In the genomic region with DNA sequence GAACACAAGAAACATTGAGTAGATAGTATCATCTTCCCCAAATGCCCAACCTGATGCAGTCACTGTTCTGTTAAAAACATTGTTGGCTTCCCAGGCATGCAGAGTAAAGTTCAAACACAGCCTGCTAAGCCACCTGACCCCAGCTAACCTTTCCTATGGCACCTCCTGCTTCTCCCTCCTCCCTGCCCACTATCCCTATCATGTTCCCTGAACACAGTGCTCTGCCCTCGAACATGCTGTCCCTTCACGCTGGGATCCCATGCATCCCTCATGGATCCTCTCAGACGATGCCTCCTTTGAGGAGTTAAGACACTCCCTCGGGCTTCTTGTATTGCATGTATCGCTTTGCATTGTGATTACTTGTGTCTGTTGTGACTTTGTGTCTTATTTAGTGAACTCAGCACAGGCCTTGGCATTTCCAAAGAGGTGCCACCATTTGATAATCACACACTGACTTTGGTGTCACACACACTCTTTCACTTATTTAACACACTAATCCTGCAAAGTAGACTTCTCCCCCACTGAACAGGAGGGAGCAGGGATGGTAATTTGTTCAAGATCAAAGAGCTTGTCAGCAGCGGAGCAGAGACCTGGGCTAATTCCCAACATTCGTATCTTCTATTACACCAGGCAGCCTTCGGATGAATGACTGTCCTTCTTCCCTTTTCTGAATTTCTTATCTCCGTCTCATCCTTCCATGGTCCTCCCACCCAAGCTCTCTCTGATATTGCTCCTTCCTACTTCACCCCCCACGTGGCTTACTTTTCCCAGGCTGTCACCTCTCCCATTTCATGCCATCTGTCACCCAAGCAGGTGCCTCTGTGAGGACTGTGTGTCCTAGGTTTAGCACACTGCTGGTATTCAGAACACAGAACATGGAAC, we compare ENCODE assay signal across 1 cellular context.
TF ChIP-seq lines count a peak whose summit lies in the region.

No MANE protein-coding gene starts in this region.

TF ChIP-seq in K562, 482 proteins besides CTCF, POLR2A, EP300 and RAD21 (continued from another document):
- TF ChIP-seq, protein P1, sequence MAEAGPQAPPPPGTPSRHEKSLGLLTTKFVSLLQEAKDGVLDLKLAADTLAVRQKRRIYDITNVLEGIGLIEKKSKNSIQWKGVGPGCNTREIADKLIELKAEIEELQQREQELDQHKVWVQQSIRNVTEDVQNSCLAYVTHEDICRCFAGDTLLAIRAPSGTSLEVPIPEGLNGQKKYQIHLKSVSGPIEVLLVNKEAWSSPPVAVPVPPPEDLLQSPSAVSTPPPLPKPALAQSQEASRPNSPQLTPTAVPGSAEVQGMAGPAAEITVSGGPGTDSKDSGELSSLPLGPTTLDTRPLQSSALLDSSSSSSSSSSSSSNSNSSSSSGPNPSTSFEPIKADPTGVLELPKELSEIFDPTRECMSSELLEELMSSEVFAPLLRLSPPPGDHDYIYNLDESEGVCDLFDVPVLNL (CRISPR knock-in tag; IDR thresholded peaks at IDR 0.05; ENCODE audit: low read depth): no peak
- TF ChIP-seq ZNF589 (CRISPR knock-in tag; IDR thresholded peaks at IDR 0.05; ENCODE audit: low read depth) (peak; percentile 69; the same call in 1 of the 2 replicates), BHLHE40 (IDR thresholded peaks at IDR 0.05; ENCODE audit: low read length) (peak; percentile 40; the same call in 1 of the 2 replicates), TAF7 (tag; IDR thresholded peaks at IDR 0.05) (no peak), NFXL1 (CRISPR knock-in tag; IDR thresholded peaks at IDR 0.05) (no peak), ZC3H8 (IDR thresholded peaks at IDR 0.05) (no peak), NCOR1 (IDR thresholded peaks at IDR 0.05) (peak; percentile 65; the same call in 1 of the 2 replicates), GTF2E2 (tag; IDR thresholded peaks at IDR 0.05) (no peak), TEAD1 (CRISPR knock-in tag; IDR thresholded peaks at IDR 0.05) (0 out of 4 replicates have a peak, but pooled peaks of 1 of the 2 experiments have one; percentile 13), MEIS2 (IDR thresholded peaks at IDR 0.05; ENCODE audit: partially characterized antibody) (peak; percentile 65), MAZ (CRISPR knock-in tag; conservative IDR thresholded peaks at IDR 0.05 in 1 of 2, IDR thresholded peaks at IDR 0.05 in 1 of 2) (no peak; a peak in 1 of 4 replicates), ZNF764 (CRISPR knock-in tag; IDR thresholded peaks at IDR 0.05; ENCODE audit: low read depth) (no peak), ZNF282 (CRISPR knock-in tag; IDR thresholded peaks at IDR 0.05) (no peak), SNRNP70 (optimal IDR thresholded peaks at IDR 0.05; ENCODE audit: low read depth, low read length) (no peak), MYBL2 (IDR thresholded peaks at IDR 0.05; ENCODE audit: low read depth) (no peak), MYBL2 (CRISPR knock-in tag; IDR thresholded peaks at IDR 0.05; ENCODE audit: borderline replicate concordance) (no peak), RBM34 (IDR thresholded peaks at IDR 0.05; ENCODE audit: borderline replicate concordance, insufficient read depth, low read length) (no peak), MYC (IDR thresholded peaks at IDR 0.05; ENCODE audit: low read depth, low read length) (peak; percentile 62), MYC (CRISPR knock-in tag; IDR thresholded peaks at IDR 0.05; ENCODE audit: borderline replicate concordance, low read depth) (no peak; the same call in 1 of the 2 replicates), BCOR (IDR thresholded peaks at IDR 0.05) (peak; percentile 9; the same call in 1 of the 2 replicates), PHB2 (IDR thresholded peaks at IDR 0.05; ENCODE audit: low read depth) (no peak), ADNP (tag; IDR thresholded peaks at IDR 0.05) (no peak), CEBPG (CRISPR knock-in tag; IDR thresholded peaks at IDR 0.05) (peak; percentile 27; the same call in 1 of the 2 replicates), CEBPG (tag; conservative IDR thresholded peaks at IDR 0.05 in 1 of 2, IDR thresholded peaks at IDR 0.05 in 1 of 2) (no peak), GABPB2 (CRISPR knock-in tag; conservative IDR thresholded peaks at IDR 0.05) (no peak), SP1 (CRISPR knock-in tag; IDR thresholded peaks at IDR 0.05) (0 out of 2 replicates have a peak, but pooled peaks have one; percentile 20), TFAM (CRISPR knock-in tag; conservative IDR thresholded peaks at IDR 0.05) (no peak), DNMT1 (IDR thresholded peaks at IDR 0.05) (no peak), CCNT2 (IDR thresholded peaks at IDR 0.05; ENCODE audit: borderline replicate concordance, extremely low read depth, insufficient read length, low read depth, low read length) (no peak)
- TF ChIP-seq, protein P2, sequence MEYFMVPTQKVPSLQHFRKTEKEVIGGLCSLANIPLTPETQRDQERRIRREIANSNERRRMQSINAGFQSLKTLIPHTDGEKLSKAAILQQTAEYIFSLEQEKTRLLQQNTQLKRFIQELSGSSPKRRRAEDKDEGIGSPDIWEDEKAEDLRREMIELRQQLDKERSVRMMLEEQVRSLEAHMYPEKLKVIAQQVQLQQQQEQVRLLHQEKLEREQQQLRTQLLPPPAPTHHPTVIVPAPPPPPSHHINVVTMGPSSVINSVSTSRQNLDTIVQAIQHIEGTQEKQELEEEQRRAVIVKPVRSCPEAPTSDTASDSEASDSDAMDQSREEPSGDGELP (CRISPR knock-in tag; IDR thresholded peaks at IDR 0.05; ENCODE audit: borderline replicate concordance): no peak
- TF ChIP-seq, protein P3, sequence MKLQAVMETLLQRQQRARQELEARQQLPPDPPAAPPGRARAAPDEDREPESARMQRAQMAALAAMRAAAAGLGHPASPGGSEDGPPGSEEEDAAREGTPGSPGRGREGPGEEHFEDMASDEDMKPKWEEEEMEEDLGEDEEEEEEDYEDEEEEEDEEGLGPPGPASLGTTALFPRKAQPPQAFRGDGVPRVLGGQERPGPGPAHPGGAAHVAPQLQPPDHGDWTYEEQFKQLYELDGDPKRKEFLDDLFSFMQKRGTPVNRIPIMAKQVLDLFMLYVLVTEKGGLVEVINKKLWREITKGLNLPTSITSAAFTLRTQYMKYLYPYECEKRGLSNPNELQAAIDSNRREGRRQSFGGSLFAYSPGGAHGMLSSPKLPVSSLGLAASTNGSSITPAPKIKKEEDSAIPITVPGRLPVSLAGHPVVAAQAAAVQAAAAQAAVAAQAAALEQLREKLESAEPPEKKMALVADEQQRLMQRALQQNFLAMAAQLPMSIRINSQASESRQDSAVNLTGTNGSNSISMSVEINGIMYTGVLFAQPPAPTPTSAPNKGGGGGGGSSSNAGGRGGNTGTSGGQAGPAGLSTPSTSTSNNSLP (IDR thresholded peaks at IDR 0.05; ENCODE audit: borderline replicate concordance, low read depth, low read length): peak; percentile 66; the same call in 1 of the 2 replicates
- TF ChIP-seq, protein P4, sequence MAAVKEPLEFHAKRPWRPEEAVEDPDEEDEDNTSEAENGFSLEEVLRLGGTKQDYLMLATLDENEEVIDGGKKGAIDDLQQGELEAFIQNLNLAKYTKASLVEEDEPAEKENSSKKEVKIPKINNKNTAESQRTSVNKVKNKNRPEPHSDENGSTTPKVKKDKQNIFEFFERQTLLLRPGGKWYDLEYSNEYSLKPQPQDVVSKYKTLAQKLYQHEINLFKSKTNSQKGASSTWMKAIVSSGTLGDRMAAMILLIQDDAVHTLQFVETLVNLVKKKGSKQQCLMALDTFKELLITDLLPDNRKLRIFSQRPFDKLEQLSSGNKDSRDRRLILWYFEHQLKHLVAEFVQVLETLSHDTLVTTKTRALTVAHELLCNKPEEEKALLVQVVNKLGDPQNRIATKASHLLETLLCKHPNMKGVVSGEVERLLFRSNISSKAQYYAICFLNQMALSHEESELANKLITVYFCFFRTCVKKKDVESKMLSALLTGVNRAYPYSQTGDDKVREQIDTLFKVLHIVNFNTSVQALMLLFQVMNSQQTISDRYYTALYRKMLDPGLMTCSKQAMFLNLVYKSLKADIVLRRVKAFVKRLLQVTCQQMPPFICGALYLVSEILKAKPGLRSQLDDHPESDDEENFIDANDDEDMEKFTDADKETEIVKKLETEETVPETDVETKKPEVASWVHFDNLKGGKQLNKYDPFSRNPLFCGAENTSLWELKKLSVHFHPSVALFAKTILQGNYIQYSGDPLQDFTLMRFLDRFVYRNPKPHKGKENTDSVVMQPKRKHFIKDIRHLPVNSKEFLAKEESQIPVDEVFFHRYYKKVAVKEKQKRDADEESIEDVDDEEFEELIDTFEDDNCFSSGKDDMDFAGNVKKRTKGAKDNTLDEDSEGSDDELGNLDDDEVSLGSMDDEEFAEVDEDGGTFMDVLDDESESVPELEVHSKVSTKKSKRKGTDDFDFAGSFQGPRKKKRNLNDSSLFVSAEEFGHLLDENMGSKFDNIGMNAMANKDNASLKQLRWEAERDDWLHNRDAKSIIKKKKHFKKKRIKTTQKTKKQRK (IDR thresholded peaks at IDR 0.05; ENCODE audit: borderline replicate concordance, low read depth, low read length): no peak
- TF ChIP-seq, protein P5, sequence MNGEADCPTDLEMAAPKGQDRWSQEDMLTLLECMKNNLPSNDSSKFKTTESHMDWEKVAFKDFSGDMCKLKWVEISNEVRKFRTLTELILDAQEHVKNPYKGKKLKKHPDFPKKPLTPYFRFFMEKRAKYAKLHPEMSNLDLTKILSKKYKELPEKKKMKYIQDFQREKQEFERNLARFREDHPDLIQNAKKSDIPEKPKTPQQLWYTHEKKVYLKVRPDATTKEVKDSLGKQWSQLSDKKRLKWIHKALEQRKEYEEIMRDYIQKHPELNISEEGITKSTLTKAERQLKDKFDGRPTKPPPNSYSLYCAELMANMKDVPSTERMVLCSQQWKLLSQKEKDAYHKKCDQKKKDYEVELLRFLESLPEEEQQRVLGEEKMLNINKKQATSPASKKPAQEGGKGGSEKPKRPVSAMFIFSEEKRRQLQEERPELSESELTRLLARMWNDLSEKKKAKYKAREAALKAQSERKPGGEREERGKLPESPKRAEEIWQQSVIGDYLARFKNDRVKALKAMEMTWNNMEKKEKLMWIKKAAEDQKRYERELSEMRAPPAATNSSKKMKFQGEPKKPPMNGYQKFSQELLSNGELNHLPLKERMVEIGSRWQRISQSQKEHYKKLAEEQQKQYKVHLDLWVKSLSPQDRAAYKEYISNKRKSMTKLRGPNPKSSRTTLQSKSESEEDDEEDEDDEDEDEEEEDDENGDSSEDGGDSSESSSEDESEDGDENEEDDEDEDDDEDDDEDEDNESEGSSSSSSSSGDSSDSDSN (IDR thresholded peaks at IDR 0.05; ENCODE audit: borderline replicate concordance in 1 of 2, low read depth in 2 of 2, low read length in 2 of 2): no peak
- TF ChIP-seq, protein P6, sequence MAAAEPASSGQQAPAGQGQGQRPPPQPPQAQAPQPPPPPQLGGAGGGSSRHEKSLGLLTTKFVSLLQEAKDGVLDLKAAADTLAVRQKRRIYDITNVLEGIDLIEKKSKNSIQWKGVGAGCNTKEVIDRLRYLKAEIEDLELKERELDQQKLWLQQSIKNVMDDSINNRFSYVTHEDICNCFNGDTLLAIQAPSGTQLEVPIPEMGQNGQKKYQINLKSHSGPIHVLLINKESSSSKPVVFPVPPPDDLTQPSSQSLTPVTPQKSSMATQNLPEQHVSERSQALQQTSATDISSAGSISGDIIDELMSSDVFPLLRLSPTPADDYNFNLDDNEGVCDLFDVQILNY (CRISPR knock-in tag; IDR thresholded peaks at IDR 0.05): no peak
- TF ChIP-seq, protein P7, sequence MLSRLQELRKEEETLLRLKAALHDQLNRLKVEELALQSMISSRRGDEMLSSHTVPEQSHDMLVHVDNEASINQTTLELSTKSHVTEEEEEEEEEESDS (CRISPR knock-in tag; IDR thresholded peaks at IDR 0.05): no peak
TF ChIP-seq in K562: peak in this region for 96.
